In genomic region chr7:158862985-158863610, GRCh38 we compare ENCODE assay signal across 8 cellular contexts. TPM values are rescaled to one million over a fixed set of nuclear protein-coding genes. Genes with fewer than 3 reads are reported as not detected.
DNase-seq lines count a peak whose midpoint lies in the region; ATAC-seq, FAIRE-seq and TF ChIP-seq lines count a peak whose summit lies in the region.
"Not testable (repeated sequence)": the region's sequence is repeated elsewhere in the genome, so short reads cannot be mapped to it uniquely, and the experiment has no call there.

No MANE protein-coding gene starts in this region.

- POLR2A ChIA-PET in T-cell (lab: Charles Lee): interaction anchor here (0.5 to 1.5 kb wide), 12 partner anchors 10 to 158 kb away, joined by 3 to 21 read pairs (median 6); partner anchors contain the start of gene NCAPG2 (in 1 of the 2)

- not testable (repeated sequence) for H3K36me3 Mint-ChIP-seq in T-cell

- peaks cover 44 to 54% (median 53%) of the 10 kb centered on the region in 3 donors for H3K4me1 Mint-ChIP-seq in T-cell

- peak; percentile 58 to 71 (median 66) for ATAC-seq in T-cell (replicated peaks in 1 of 4)
- peak; percentile 8 to 26 for ATAC-seq in left cardiac atrium
- ATAC-seq in omental fat pad (ENCODE audit: low FRiP score): peak; percentile 47
- not testable (repeated sequence) for ATAC-seq in upper lobe of right lung

- H3K9me3 Mint-ChIP-seq in T-cell: not testable (repeated sequence)

- not testable (repeated sequence) for H3K27me3 ChIP-seq in HAP-1 (ENCODE audit: low read depth); upper lobe of right lung

- not testable (repeated sequence) for H3K9me3 ChIP-seq in HAP-1, upper lobe of right lung

- not testable (repeated sequence) for TF ChIP-seq CTCF in GM12875 (IDR thresholded peaks at IDR 0.05; ENCODE audit: borderline replicate concordance, insufficient read depth, low read depth, low read length); astrocyte of the spinal cord (IDR thresholded peaks at IDR 0.05; ENCODE audit: low read depth, low read length); omental fat pad (IDR thresholded peaks at IDR 0.05); upper lobe of right lung (IDR thresholded peaks at IDR 0.05)

- peak; percentile 51 to 56 for DNase-seq in HAP-1 (ENCODE audit: low spot score in 2 of 2)
- DNase-seq in HTR-8/SVneo (ENCODE audit: insufficient read length, low spot score): peak; percentile 33
- DNase-seq in T-cell: peak in 3 of 34 experiments; percentile 3 to 18 (median 14)
- DNase-seq in astrocyte of the spinal cord (ENCODE audit: low read depth, low spot score): peak; percentile 35
- DNase-seq in left cardiac atrium; omental fat pad (ENCODE audit: low spot score); upper lobe of right lung: not testable (repeated sequence)

- FAIRE-seq in HTR-8/SVneo (lab: Jason Lieb, UNC): not testable (repeated sequence)

- peak overlapping the region; percentile 78 to 92 (median 90) for H3K4me3 Mint-ChIP-seq in T-cell

- peak overlapping the region; percentile 92 for H3K27ac ChIP-seq in upper lobe of right lung

- CTCF ChIA-PET in T-cell (lab: Charles Lee): interaction anchor here (0.5 to 1.4 kb wide), 13 partner anchors 9 to 183 kb away, joined by 3 to 7 read pairs (median 4); partner anchors contain the start of gene NCAPG2 (in 1 of the 2)

- H3K4me1 ChIP-seq in HAP-1 (peaks cover 15% of the 10 kb centered on the region), upper lobe of right lung (peaks cover 12% of the 10 kb centered on the region)

- H3K4me3 ChIP-seq in GM12875 (ENCODE audit: low read depth, low read length): peak overlapping the region; percentile 46
- H3K4me3 ChIP-seq in HAP-1: peak overlapping the region; percentile 23
- peak overlapping the region; percentile 50 for H3K4me3 ChIP-seq in astrocyte of the spinal cord (ENCODE audit: low read depth, low read length)
- peak overlapping the region; percentile 47 for H3K4me3 ChIP-seq in upper lobe of right lung

- intact Hi-C loops in left cardiac atrium (cut with DNase I): loop anchor here in 1 of 2 donors (5.0 kb wide), 1 partner anchor 46 kb away; no protein-coding TSS in a partner anchor
- intact Hi-C loops in upper lobe of right lung (cut with DNase I): not testable (repeated sequence)

- peak overlapping the region; percentile 69 to 74 for H3K27ac Mint-ChIP-seq in T-cell

- in situ Hi-C loops in HAP-1 (cut with MboI; ENCODE audit: low sequenced_read_pairs); astrocyte of the spinal cord (cut with HindIII; ENCODE audit: low sequenced_read_pairs): not testable (repeated sequence)

- not testable (repeated sequence) for H3K36me3 ChIP-seq in HAP-1 (replicated peaks); upper lobe of right lung

- H3K27me3 Mint-ChIP-seq in T-cell: not testable (repeated sequence)

RNA-seq across cellular contexts. Expression of gene DYNC2I1, which starts 6.7 kb away (rescaled TPM):
- total RNA-seq in T-cell (10 to 100 TPM; 12.7 to 20.6 (median 15.1) TPM), left cardiac atrium (10 to 100 TPM; 22.0 to 33.5 TPM), omental fat pad (10 to 100 TPM; 10.0 to 23.0 (median 13.4) TPM), upper lobe of right lung (17.9 TPM)

RNA-seq across cellular contexts. Expression of gene ESYT2, which starts 33.8 kb away (rescaled TPM):
- total RNA-seq in T-cell: 100 to 1,000 TPM in 4 of 5 donors, 10 to 100 TPM in 1; 99.0 to 122 (median 116) TPM
- total RNA-seq in left cardiac atrium: 10 to 100 TPM; 46.5 to 79.3 TPM
- 100 to 1,000 TPM in 3 of 4 donors, 10 to 100 TPM in 1; 81.9 to 151 (median 112) TPM for total RNA-seq in omental fat pad
- 63.1 TPM for total RNA-seq in upper lobe of right lung
